ENCODE assay signal across 8 cellular contexts in genomic region chr3:27521179-27521871, GRCh38. TPM values are rescaled to one million over a fixed set of nuclear protein-coding genes. Genes with fewer than 3 reads are reported as not detected.
DNase-seq lines count a peak whose midpoint lies in the region; ATAC-seq and TF ChIP-seq lines count a peak whose summit lies in the region.

No MANE protein-coding gene starts in this region.

- H3K9me3 ChIP-seq in BE2C (no peaks in the 10 kb centered on the region), mucosa of descending colon (no peaks in the 10 kb centered on the region)

- DNase-seq in BE2C (peak; percentile 11), MV-4-11 (lab: John Stamatoyannopoulos, UW) (peak; percentile 99), choroid plexus epithelial cell (ENCODE audit: low read depth) (peak; percentile 97), mucosa of descending colon (peak in 1 of 3 donors; percentile 24), nucleus accumbens (lab: John Stamatoyannopoulos, UW) (no peak), GDM1 (lab: John Stamatoyannopoulos, UW) (no peak), hypothalamus (lab: John Stamatoyannopoulos, UW) (no peak)
- no peak for DNase-seq in stimulated activated naive CD8-positive, alpha-beta T cell treated with anti-CD3 and anti-CD28 coated beads, Interleukin-15, amount 100 ng/mL, for 72 hours

- no peak for TF ChIP-seq CTCF in BE2C (IDR thresholded peaks at IDR 0.05; ENCODE audit: low read depth, low read length)
- no peak for TF ChIP-seq CTCF in choroid plexus epithelial cell (conservative IDR thresholded peaks at IDR 0.05; ENCODE audit: low read depth, low read length)
- no peak for TF ChIP-seq CTCF in mucosa of descending colon (IDR thresholded peaks at IDR 0.05)

- no peaks in the 10 kb centered on the region for H3K27me3 Mint-ChIP-seq in stimulated activated naive CD8-positive, alpha-beta T cell treated with anti-CD3 and anti-CD28 coated beads, Interleukin-15, amount 100 ng/mL, for 72 hours

- intact Hi-C loops in mucosa of descending colon (cut with DNase I, micrococcal nuclease): no loop called here

- H3K4me1 Mint-ChIP-seq in stimulated activated naive CD8-positive, alpha-beta T cell treated with anti-CD3 and anti-CD28 coated beads, Interleukin-15, amount 100 ng/mL, for 72 hours: no peaks in the 10 kb centered on the region

- H3K4me3 ChIP-seq in BE2C (ENCODE audit: low read depth, low read length) (no peak overlapping the region), choroid plexus epithelial cell (ENCODE audit: low read depth, low read length) (no peak overlapping the region), mucosa of descending colon (no peak overlapping the region)

- H3K4me1 ChIP-seq in BE2C (no peaks in the 10 kb centered on the region), mucosa of descending colon (ENCODE audit: low read depth) (no peaks in the 10 kb centered on the region)

- H3K27ac Mint-ChIP-seq in stimulated activated naive CD8-positive, alpha-beta T cell treated with anti-CD3 and anti-CD28 coated beads, Interleukin-15, amount 100 ng/mL, for 72 hours: no peak overlapping the region

- peak; percentile 64 for ATAC-seq in mucosa of descending colon
- ATAC-seq in stimulated activated naive CD8-positive, alpha-beta T cell treated with anti-CD3 and anti-CD28 coated beads, Interleukin-15, amount 100 ng/mL, for 72 hours: no peak

- no peak overlapping the region for H3K4me3 Mint-ChIP-seq in stimulated activated naive CD8-positive, alpha-beta T cell treated with anti-CD3 and anti-CD28 coated beads, Interleukin-15, amount 100 ng/mL, for 72 hours

- no peaks in the 10 kb centered on the region for H3K36me3 ChIP-seq in BE2C
- no peaks in the 10 kb centered on the region for H3K36me3 ChIP-seq in mucosa of descending colon (ENCODE audit: low read depth)

- no peaks in the 10 kb centered on the region for H3K27me3 ChIP-seq in BE2C

- no peaks in the 10 kb centered on the region for H3K9me3 Mint-ChIP-seq in stimulated activated naive CD8-positive, alpha-beta T cell treated with anti-CD3 and anti-CD28 coated beads, Interleukin-15, amount 100 ng/mL, for 72 hours

RNA-seq across cellular contexts. Expression of gene SLC4A7, which starts 37.1 kb away (rescaled TPM):
- polyA plus RNA-seq in BE2C (2012; ENCODE audit: insufficient read depth, insufficient read length, low read depth): 5.9 TPM
- 10 to 100 TPM; 21.2 to 43.3 (median 22.7) TPM for total RNA-seq in mucosa of descending colon

Comparison
In these comparisons a context has a peak if more than half of its experiments do, and no peak if none do; other contexts are left out.
1. DNase-seq: peak in BE2C (single experiment), MV-4-11 (single experiment) and choroid plexus epithelial cell (single experiment); none in nucleus accumbens (0 of 56), GDM1 (single experiment), stimulated activated naive CD8-positive, alpha-beta T cell treated with anti-CD3 and anti-CD28 coated beads, Interleukin-15, amount 100 ng/mL, for 72 hours (0 of 2) and hypothalamus (0 of 51).